In the genomic region with DNA sequence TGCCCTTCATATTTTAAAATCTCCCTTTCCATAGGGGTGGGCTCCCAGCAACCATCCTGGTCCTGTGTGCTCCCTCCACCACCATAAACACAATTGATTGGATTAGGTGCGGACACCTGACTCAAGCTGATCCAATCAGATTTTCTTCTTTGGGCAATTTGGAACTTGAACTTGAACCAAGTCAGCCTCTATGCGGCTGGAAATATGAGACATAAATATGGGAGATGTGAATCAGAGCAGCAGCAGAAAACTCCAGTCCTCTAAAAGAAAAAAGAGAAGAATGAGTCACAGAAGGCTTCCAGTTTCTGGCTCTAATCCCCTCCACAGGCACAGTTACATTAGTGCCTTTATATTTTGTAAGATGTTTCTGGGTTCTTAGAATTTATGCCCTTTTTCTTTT, we compare ENCODE assay signal across 13 cellular contexts.
DNase-seq lines count a peak whose midpoint lies in the region; ATAC-seq and TF ChIP-seq lines count a peak whose summit lies in the region.
"Had no signal": no experiment of that assay in that cellular context is flagged by ENCODE, and none has a peak within 500 bp of the region (broad histone marks: within the 10 kb centered on the region; RNA-seq: fewer than 3 reads in every experiment).

No MANE protein-coding gene starts in this region.

- H3K36me3 Mint-ChIP-seq in T-cell: no peaks in the 10 kb centered on the region

- peaks cover 70 to 87% (median 76%) of the 10 kb centered on the region in 3 donors for H3K4me1 Mint-ChIP-seq in T-cell

- no peaks in the 10 kb centered on the region for H3K36me3 ChIP-seq in tibial artery
- H3K36me3 ChIP-seq: BE2C had no signal

- CTCF ChIA-PET in T-cell (lab: Charles Lee): interaction anchor here in 1 of 2 donors (0.7 kb wide), 1 partner anchor 9 kb away, joined by 3 read pairs; no protein-coding TSS in a partner anchor

- no peak for ATAC-seq in T-cell (replicated peaks in 1 of 4)
- peak; percentile 73 for ATAC-seq in stimulated activated naive CD8-positive, alpha-beta T cell treated with anti-CD3 and anti-CD28 coated beads, Interleukin-15, Interleukin-2, amounts not matched to agents 100 U/mL and 50 U/mL, for 24 hours
- ATAC-seq: GM12878, left lobe of liver had no signal

- peak overlapping the region; percentile 83 to 86 for H3K27ac Mint-ChIP-seq in T-cell

- peak overlapping the region in 1 of 3 donors; percentile 9 for H3K4me3 Mint-ChIP-seq in T-cell

- no peak overlapping the region for H3K4me3 ChIP-seq in tibial artery
- H3K4me3 ChIP-seq: GM12878 had no signal

- DNase-seq in activated T-cell treated with anti-CD3 and anti-CD28 coated beads for 24 hours (ENCODE audit: low read depth): peak; percentile 20
- DNase-seq in activated T-cell treated with anti-CD3 and anti-CD28 coated beads for 4 hours: no peak
- DNase-seq in T-cell: no peak
- DNase-seq in epithelial cell of prostate (ENCODE audit: low read depth, low spot score): peak; percentile 73
- DNase-seq in stimulated activated naive CD8-positive, alpha-beta T cell treated with anti-CD3 and anti-CD28 coated beads, Interleukin-15, Interleukin-2, amounts not matched to agents 100 U/mL and 50 U/mL, for 24 hours: no peak
- no peak for DNase-seq in NCI-H1436 treated with DMSO at 0.1 percent for 48 hours (lab: John Stamatoyannopoulos, UW)
- no peak for DNase-seq in tibial artery
- DNase-seq in HUDEP-2 (lab: John Stamatoyannopoulos, UW; ENCODE audit: unreplicated experiment in 76 of 76): no peak
- DNase-seq: BE2C, NCI-H446 treated with DMSO at 0.1 percent for 48 hours had no signal

- no peaks in the 10 kb centered on the region for H3K27me3 Mint-ChIP-seq in T-cell

- POLR2A ChIA-PET in T-cell (lab: Charles Lee): interaction anchor here in 1 of 2 donors (0.5 to 0.7 kb wide), 2 partner anchors 11 to 16 kb away, joined by 8 to 9 read pairs; no protein-coding TSS in a partner anchor

- no peaks in the 10 kb centered on the region for H3K9me3 ChIP-seq in tibial artery
- H3K9me3 ChIP-seq: BE2C had no signal

- no peak for TF ChIP-seq CTCF in tibial artery (IDR thresholded peaks at IDR 0.05)

- no peaks in the 10 kb centered on the region for H3K27me3 ChIP-seq in tibial artery
- H3K27me3 ChIP-seq: BE2C had no signal

- peaks cover 0 to 17% (median 1%) of the 10 kb centered on the region in 4 donors for H3K4me1 ChIP-seq in tibial artery
- H3K4me1 ChIP-seq: BE2C had no signal

- H3K27ac ChIP-seq in epithelial cell of prostate (peak overlapping the region; percentile 35), tibial artery (no peak overlapping the region)
- H3K27ac ChIP-seq: KMS-11 had no signal

- H3K9me3 Mint-ChIP-seq in T-cell: peaks cover 0 to 9% (median 0%) of the 10 kb centered on the region in 3 donors

- intact Hi-C loops in tibial artery (cut with DNase I; ENCODE audit: low total_unique reads): no loop called here

Comparison
In these comparisons a context has a peak if more than half of its experiments do, and no peak if none do; other contexts are left out.
1. DNase-seq: peak in activated T-cell treated with anti-CD3 and anti-CD28 coated beads for 24 hours (single experiment) and epithelial cell of prostate (single experiment); none in activated T-cell treated with anti-CD3 and anti-CD28 coated beads for 4 hours (single experiment), T-cell (0 of 34), stimulated activated naive CD8-positive, alpha-beta T cell treated with anti-CD3 and anti-CD28 coated beads, Interleukin-15, Interleukin-2, amounts not matched to agents 100 U/mL and 50 U/mL, for 24 hours (single experiment), NCI-H1436 treated with DMSO at 0.1 percent for 48 hours (single experiment), tibial artery (0 of 2) and HUDEP-2 (0 of 76).